ENCODE assay signal across 13 cellular contexts in the genomic region with DNA sequence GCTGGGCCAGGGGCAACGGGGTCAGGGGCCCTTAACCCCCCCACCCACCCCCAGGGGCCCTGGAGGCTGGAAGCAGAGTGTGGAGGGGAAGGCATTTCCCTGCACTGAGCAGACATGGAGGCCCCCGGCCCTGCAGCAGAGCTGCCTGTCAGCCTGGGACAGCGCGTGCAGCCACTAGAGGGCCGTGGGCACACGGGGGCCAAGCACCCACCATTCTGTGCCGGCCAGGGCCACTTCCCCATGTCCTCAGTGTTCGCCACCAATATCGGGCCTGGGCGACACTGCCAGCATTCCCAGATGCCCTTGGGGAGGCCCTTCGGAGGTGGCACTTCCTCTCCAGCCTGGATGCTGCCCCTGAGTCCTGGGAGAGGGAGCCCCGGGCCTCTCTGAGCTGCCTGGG. TPM values are rescaled to one million over a fixed set of nuclear protein-coding genes. Genes with fewer than 3 reads are reported as not detected.
DNase-seq lines count a peak whose midpoint lies in the region; ATAC-seq and TF ChIP-seq lines count a peak whose summit lies in the region.
"Had no signal": no experiment of that assay in that cellular context is flagged by ENCODE, and none has a peak within 500 bp of the region (broad histone marks: within the 10 kb centered on the region; RNA-seq: fewer than 3 reads in every experiment).

No MANE protein-coding gene starts in this region.

- no peaks in the 10 kb centered on the region for H3K4me1 ChIP-seq in right cardiac atrium (ENCODE audit: control insufficient read depth, insufficient read depth, low read length)

- DNase-seq in 8988T (peak; percentile 88), RPMI8226 (peak; percentile 58), right cardiac atrium (peak in 2 of 3 donors; percentile 37 to 46), retina (no peak)
- no peak for DNase-seq in activated CD8-positive, alpha-beta memory T cell treated with anti-CD3 and anti-CD28 coated beads, Interleukin-2, amount 50 U/mL, for 4 hours
- DNase-seq: activated CD4-positive, alpha-beta T cell treated with anti-CD3 and anti-CD28 coated beads, Interleukin-2, amount 50 U/mL, for 4 hours; activated naive CD8-positive, alpha-beta T cell treated with anti-CD3 and anti-CD28 coated beads, Interleukin-2, amount 10 ng/mL, durations not matched to agents 7 days and 5 days; NCI-H345 had no signal

- intact Hi-C loops in right cardiac atrium (cut with DNase I), result no loop called here

- no peaks in the 10 kb centered on the region for H3K9me3 ChIP-seq in right cardiac atrium (ENCODE audit: control insufficient read depth, low read length)

- peak; percentile 46 for TF ChIP-seq CTCF in GM12872 (IDR thresholded peaks at IDR 0.05; ENCODE audit: insufficient read depth, low read depth, low read length)

- no peaks in the 10 kb centered on the region for H3K27me3 ChIP-seq in right cardiac atrium (ENCODE audit: control insufficient read depth, insufficient read depth)

- ATAC-seq in right cardiac atrium, result no peak
- no peak for ATAC-seq in HG02623 (IDR thresholded peaks at IDR 0.05; ENCODE audit: unreplicated experiment)
- no peak for ATAC-seq in HG02678 (IDR thresholded peaks at IDR 0.05; ENCODE audit: unreplicated experiment)

- H3K27ac ChIP-seq in right cardiac atrium (ENCODE audit: low read length), result no peak overlapping the region
- H3K27ac ChIP-seq: C4-2B, skin epidermis had no signal

- 49% methylated on average over 12 of the region's 12 CpGs for WGBS in right cardiac atrium

- no peak overlapping the region for H3K4me3 ChIP-seq in right cardiac atrium (ENCODE audit: low read length)
- H3K4me3 ChIP-seq: skin epidermis had no signal

RNA-seq across cellular contexts. Expression of a gene that starts 23.2 kb away (rescaled TPM):
- 1 to 10 TPM in 3 of 4 donors, under 1 TPM in 1; 0.28 to 2.5 (median 1.8) TPM for total RNA-seq in right cardiac atrium
- 1.4 TPM for polyA plus RNA-seq in right cardiac atrium
- total RNA-seq: activated naive CD8-positive, alpha-beta T cell treated with anti-CD3 and anti-CD28 coated beads, Interleukin-2, amount 10 ng/mL, durations not matched to agents 7 days and 5 days had no signal

Comparison
In these comparisons a context has a peak if more than half of its experiments do, and no peak if none do; other contexts are left out.
1. DNase-seq: peak in 8988T (single experiment), RPMI8226 (single experiment) and right cardiac atrium (2 of 3); none in activated CD8-positive, alpha-beta memory T cell treated with anti-CD3 and anti-CD28 coated beads, Interleukin-2, amount 50 U/mL, for 4 hours (single experiment) and retina (single experiment).